Comparison of ENCODE assay signal across 11 cellular contexts in the genomic region with DNA sequence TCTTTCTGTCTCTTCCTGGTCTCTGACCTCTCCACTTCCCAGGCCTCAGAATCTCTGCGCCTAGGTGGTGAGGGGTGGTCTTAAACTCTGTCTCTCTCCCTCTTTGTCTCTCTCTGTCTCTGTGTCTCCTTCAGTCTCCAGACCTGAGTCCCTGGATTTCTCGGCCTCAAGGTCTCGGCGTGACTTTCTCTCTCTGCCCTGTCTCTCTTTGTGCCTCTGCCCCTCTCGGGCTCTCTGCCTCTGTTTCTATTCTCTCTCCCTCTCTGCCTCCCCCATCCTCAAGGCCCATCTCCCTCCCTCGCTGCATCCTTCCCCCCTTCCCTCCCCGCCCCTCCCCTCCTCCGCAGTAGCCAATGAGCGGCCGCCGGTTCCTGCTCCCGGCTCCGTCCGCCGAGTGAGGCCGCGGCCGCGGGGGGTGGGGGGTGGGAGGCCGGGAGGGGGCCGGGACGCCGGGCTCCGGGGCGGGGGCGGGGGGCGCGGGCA. TPM values are rescaled to one million over a fixed set of nuclear protein-coding genes. Genes with fewer than 3 reads are reported as not detected.
DNase-seq lines count a peak whose midpoint lies in the region; ATAC-seq, FAIRE-seq and TF ChIP-seq lines count a peak whose summit lies in the region.
"Had no signal": no experiment of that assay in that cellular context is flagged by ENCODE, and none has a peak within 500 bp of the region (broad histone marks: within the 10 kb centered on the region; RNA-seq: fewer than 3 reads in every experiment).

A gene with protein sequence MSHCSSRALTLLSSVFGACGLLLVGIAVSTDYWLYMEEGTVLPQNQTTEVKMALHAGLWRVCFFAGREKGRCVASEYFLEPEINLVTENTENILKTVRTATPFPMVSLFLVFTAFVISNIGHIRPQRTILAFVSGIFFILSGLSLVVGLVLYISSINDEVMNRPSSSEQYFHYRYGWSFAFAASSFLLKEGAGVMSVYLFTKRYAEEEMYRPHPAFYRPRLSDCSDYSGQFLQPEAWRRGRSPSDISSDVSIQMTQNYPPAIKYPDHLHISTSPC (plus strand): TSS at position 346 of the 483 bp plus-strand sequence. CDS start 3,554 bp downstream, outside the sequence.

- ATAC-seq in thoracic aorta (ENCODE audit: insufficient number of reproducible peaks, low FRiP score, low read depth) (no peak), GM18858 (IDR thresholded peaks at IDR 0.05; ENCODE audit: unreplicated experiment) (no peak)

- peaks cover 59% of the 10 kb centered on the region for H3K27me3 Mint-ChIP-seq in activated naive CD4-positive, alpha-beta T cell treated with anti-CD3 and anti-CD28 coated beads, Interleukin-2, amount 50 U/mL, for 24 hours
- H3K27me3 Mint-ChIP-seq in activated naive CD4-positive, alpha-beta T cell treated with anti-CD3 and anti-CD28 coated beads for 36 hours (ENCODE audit: low read depth): peaks cover 74% of the 10 kb centered on the region
- H3K27me3 Mint-ChIP-seq in brain: peaks cover 60% of the 10 kb centered on the region

- no peak for DNase-seq in activated naive CD4-positive, alpha-beta T cell treated with anti-CD3 and anti-CD28 coated beads for 36 hours
- DNase-seq in kidney: peak; percentile 34
- DNase-seq in thoracic aorta (ENCODE audit: low spot score): no peak
- no peak for DNase-seq in D341Med (ENCODE audit: low spot score)
- no peak for DNase-seq in stimulated activated CD4-positive, alpha-beta T cell treated with anti-CD3 and anti-CD28 coated beads, Interleukin-4, amount 100 ng/mL, for 1 hour
- DNase-seq: MG63; stimulated activated naive CD4-positive, alpha-beta T cell treated with Interleukin-2 at 50 U/mL for 16 hours had no signal

- intact Hi-C loops in activated naive CD4-positive, alpha-beta T cell treated with anti-CD3 and anti-CD28 coated beads for 36 hours (cut with micrococcal nuclease): no loop called here
- intact Hi-C loops in kidney (cut with DNase I): no loop called here

- no peak for TF ChIP-seq CTCF in brain (conservative IDR thresholded peaks at IDR 0.05)
- no peak for TF ChIP-seq CTCF in kidney (IDR thresholded peaks at IDR 0.05; ENCODE audit: borderline replicate concordance, extremely low read depth, insufficient read depth)
- no peak for TF ChIP-seq CTCF in thoracic aorta (IDR thresholded peaks at IDR 0.05)

- H3K9me3 Mint-ChIP-seq in activated naive CD4-positive, alpha-beta T cell treated with anti-CD3 and anti-CD28 coated beads, Interleukin-2, amount 50 U/mL, for 24 hours: no peaks in the 10 kb centered on the region
- no peaks in the 10 kb centered on the region for H3K9me3 Mint-ChIP-seq in activated naive CD4-positive, alpha-beta T cell treated with anti-CD3 and anti-CD28 coated beads for 36 hours
- peaks cover 0 to 2% (median 0%) of the 10 kb centered on the region in 5 experiments for H3K9me3 Mint-ChIP-seq in brain

- H3K36me3 ChIP-seq in kidney (ENCODE audit: control insufficient read depth in 1 of 2, insufficient read depth in 2 of 2, low read length in 2 of 2): no peaks in the 10 kb centered on the region
- no peaks in the 10 kb centered on the region for H3K36me3 ChIP-seq in thoracic aorta
- H3K36me3 ChIP-seq: MG63 had no signal

- H3K4me1 Mint-ChIP-seq in activated naive CD4-positive, alpha-beta T cell treated with anti-CD3 and anti-CD28 coated beads, Interleukin-2, amount 50 U/mL, for 24 hours: peaks cover 24% of the 10 kb centered on the region
- peaks cover 24% of the 10 kb centered on the region for H3K4me1 Mint-ChIP-seq in activated naive CD4-positive, alpha-beta T cell treated with anti-CD3 and anti-CD28 coated beads for 36 hours (ENCODE audit: low read depth)
- H3K4me1 Mint-ChIP-seq in brain: peaks cover 57% of the 10 kb centered on the region

- H3K4me3 ChIP-seq in kidney (ENCODE audit: low read length in 2 of 2) (no peak within 1 kb of the TSS), thoracic aorta (peak within 1 kb of the TSS; percentile 15)
- H3K4me3 ChIP-seq: MG63 had no signal

- H3K27ac ChIP-seq in kidney (ENCODE audit: low read depth in 2 of 2, low read length in 2 of 2) (no peak within 1 kb of the TSS), thoracic aorta (no peak within 1 kb of the TSS)

- H3K9me3 ChIP-seq in kidney (ENCODE audit: control insufficient read depth in 1 of 2, low read length in 2 of 2) (no peaks in the 10 kb centered on the region), thoracic aorta (no peaks in the 10 kb centered on the region)
- H3K9me3 ChIP-seq: MG63 had no signal

- peaks cover 22% of the 10 kb centered on the region for H3K27me3 ChIP-seq in thoracic aorta (replicated peaks; ENCODE audit: insufficient read depth)

- H3K4me1 ChIP-seq in kidney (ENCODE audit: control insufficient read depth in 1 of 2, insufficient read depth in 1 of 2, low read depth in 1 of 2, low read length in 2 of 2): no peaks in the 10 kb centered on the region
- peaks cover 0 to 18% of the 10 kb centered on the region in 2 donors for H3K4me1 ChIP-seq in thoracic aorta (ENCODE audit: control insufficient read depth in 1 of 2, low read depth in 2 of 2)

- no peak within 1 kb of the TSS for H3K9ac ChIP-seq in kidney (ENCODE audit: low read length in 2 of 2)

- no peak for FAIRE-seq in kidney (lab: Jason Lieb, UNC)

- no peaks in the 10 kb centered on the region for H3K36me3 Mint-ChIP-seq in activated naive CD4-positive, alpha-beta T cell treated with anti-CD3 and anti-CD28 coated beads, Interleukin-2, amount 50 U/mL, for 24 hours
- no peaks in the 10 kb centered on the region for H3K36me3 Mint-ChIP-seq in activated naive CD4-positive, alpha-beta T cell treated with anti-CD3 and anti-CD28 coated beads for 36 hours (ENCODE audit: low read depth)
- peaks cover 9% of the 10 kb centered on the region for H3K36me3 Mint-ChIP-seq in brain

- H3K4me3 Mint-ChIP-seq in activated naive CD4-positive, alpha-beta T cell treated with anti-CD3 and anti-CD28 coated beads, Interleukin-2, amount 50 U/mL, for 24 hours: peak within 1 kb of the TSS; percentile 67
- no peak within 1 kb of the TSS for H3K4me3 Mint-ChIP-seq in activated naive CD4-positive, alpha-beta T cell treated with anti-CD3 and anti-CD28 coated beads for 36 hours
- peak within 1 kb of the TSS; percentile 93 to 100 (median 98) for H3K4me3 Mint-ChIP-seq in brain

- CTCF ChIA-PET in activated naive CD4-positive, alpha-beta T cell treated with anti-CD3 and anti-CD28 coated beads for 36 hours (lab: Charles Lee): no interaction called here

- H3K27ac Mint-ChIP-seq in activated naive CD4-positive, alpha-beta T cell treated with anti-CD3 and anti-CD28 coated beads, Interleukin-2, amount 50 U/mL, for 24 hours: no peak within 1 kb of the TSS
- no peak within 1 kb of the TSS for H3K27ac Mint-ChIP-seq in activated naive CD4-positive, alpha-beta T cell treated with anti-CD3 and anti-CD28 coated beads for 36 hours
- peak within 1 kb of the TSS; percentile 97 to 99 (median 98) for H3K27ac Mint-ChIP-seq in brain

RNA-seq across cellular contexts. Expression of the gene that starts here (rescaled TPM):
- total RNA-seq in activated naive CD4-positive, alpha-beta T cell treated with anti-CD3 and anti-CD28 coated beads for 36 hours: not detected
- polyA plus RNA-seq in brain (ENCODE audit: insufficient read depth, low read depth, low replicate concordance) (27.2 TPM), kidney (ENCODE audit: insufficient read depth, low read depth, low replicate concordance) (not detected)
- total RNA-seq in kidney (not detected), thoracic aorta (not detected)
- total RNA-seq: renal cortical epithelial cell had no signal

Comparison
In these comparisons a context has a peak if more than half of its experiments do, and no peak if none do; other contexts are left out.
1. RNA of the gene that starts here (polyA plus RNA-seq): 27.2 TPM in brain (single experiment); not detected in kidney (single experiment); every median in the first group is over 10 times any median in the second.
2. Peak in DNase-seq in kidney; RNA of the gene not detected or under 1 TPM.
3. H3K27ac Mint-ChIP-seq: peak in brain (5 of 5); none in activated naive CD4-positive, alpha-beta T cell treated with anti-CD3 and anti-CD28 coated beads, Interleukin-2, amount 50 U/mL, for 24 hours (single experiment) and activated naive CD4-positive, alpha-beta T cell treated with anti-CD3 and anti-CD28 coated beads for 36 hours (single experiment).